In genomic region chr14:22829076-22829660, GRCh38 we compare ENCODE assay signal across 6 cellular contexts. TPM values are rescaled to one million over a fixed set of nuclear protein-coding genes. Genes with fewer than 3 reads are reported as not detected.
DNase-seq lines count a peak whose midpoint lies in the region; ATAC-seq and TF ChIP-seq lines count a peak whose summit lies in the region.
"Not testable (repeated sequence)": the region's sequence is repeated elsewhere in the genome, so short reads cannot be mapped to it uniquely, and the experiment has no call there.

No MANE protein-coding gene starts in this region.

- H3K4ac ChIP-seq in neuronal stem cell (ENCODE audit: low read length): not testable (repeated sequence)

- intact Hi-C loops in body of pancreas (cut with DNase I); left ventricle myocardium inferior (cut with micrococcal nuclease); upper lobe of right lung (cut with DNase I): not testable (repeated sequence)

- not testable (repeated sequence) for H3K36me3 ChIP-seq in H7 (replicated peaks; ENCODE audit: control insufficient read depth, insufficient read depth, low read length); body of pancreas (replicated peaks in 1 of 2; ENCODE audit: insufficient read depth in 1 of 2, low read depth in 2 of 2)
- H3K36me3 ChIP-seq in SK-N-MC (ENCODE audit: insufficient read depth, low read length) (peaks cover 19% of the 10 kb centered on the region), left ventricle myocardium inferior (peaks cover 10% of the 10 kb centered on the region), neuronal stem cell (replicated peaks in 1 of 2; ENCODE audit: control insufficient read depth in 2 of 2, insufficient read depth in 2 of 2, low read length in 2 of 2) (peaks cover 6 to 28% of the 10 kb centered on the region in 2 donors), upper lobe of right lung (peaks cover 12% of the 10 kb centered on the region)

- H3K9me3 ChIP-seq in SK-N-MC (ENCODE audit: low read depth, low read length); body of pancreas; left ventricle myocardium inferior (replicated peaks); neuronal stem cell (replicated peaks in 1 of 2; ENCODE audit: control insufficient read depth in 2 of 2, insufficient read depth in 1 of 2, low read depth in 1 of 2, low read length in 2 of 2); upper lobe of right lung: not testable (repeated sequence)

- H3K14ac ChIP-seq in neuronal stem cell (ENCODE audit: low read length): not testable (repeated sequence)

- H3K9ac ChIP-seq in SK-N-MC (ENCODE audit: insufficient read length): peak overlapping the region; percentile 98
- H3K9ac ChIP-seq in neuronal stem cell (ENCODE audit: low read depth, low read length, poor library complexity): not testable (repeated sequence)

- WGBS in body of pancreas, 2 donors: 69 to 77% methylated on average over 12 of the region's 12 CpGs
- no CpG with 5 or more reads among the region's 12 CpGs for whole genome bisulfite sequencing in neuronal stem cell (ENCODE audit: extremely low coverage in 2 of 2, insufficient read length in 2 of 2, insufficient replicate concordance in 1 of 2), 2 donors

- peaks cover 13% of the 10 kb centered on the region for H3K4me1 ChIP-seq in body of pancreas
- peaks cover 12% of the 10 kb centered on the region for H3K4me1 ChIP-seq in left ventricle myocardium inferior
- not testable (repeated sequence) for H3K4me1 ChIP-seq in neuronal stem cell (ENCODE audit: control insufficient read depth in 2 of 2, insufficient read depth in 1 of 2, low read depth in 1 of 2, low read length in 2 of 2); upper lobe of right lung

- H2BK5ac ChIP-seq in neuronal stem cell (ENCODE audit: low read length): not testable (repeated sequence)

- not testable (repeated sequence) for TF ChIP-seq POLR2A in body of pancreas (IDR thresholded peaks at IDR 0.05)

- H4K8ac ChIP-seq in neuronal stem cell (ENCODE audit: low read depth, low read length): not testable (repeated sequence)

- peak overlapping the region; percentile 92; the same call in 1 of the 2 replicates for H3K4me3 ChIP-seq in H7 (ENCODE audit: insufficient read depth, low read depth, low read length)
- H3K4me3 ChIP-seq in SK-N-MC: peak overlapping the region; percentile 100
- peak overlapping the region in 1 of 2 donors; percentile 96 for H3K4me3 ChIP-seq in body of pancreas
- peak overlapping the region; percentile 98 for H3K4me3 ChIP-seq in left ventricle myocardium inferior
- H3K4me3 ChIP-seq in neuronal stem cell (ENCODE audit: low read length in 2 of 2): peak overlapping the region in 1 of 2 donors; percentile 89
- H3K4me3 ChIP-seq in upper lobe of right lung: peak overlapping the region; percentile 99

- not testable (repeated sequence) for H3K23ac ChIP-seq in neuronal stem cell (ENCODE audit: low read depth, low read length, poor library complexity)

- H3K27ac ChIP-seq in SK-N-MC: peak overlapping the region; percentile 87
- H3K27ac ChIP-seq in body of pancreas: peak overlapping the region in 3 of 4 donors; percentile 68 to 89 (median 82)
- peak overlapping the region; percentile 89 for H3K27ac ChIP-seq in left ventricle myocardium inferior (replicated peaks)
- H3K27ac ChIP-seq in neuronal stem cell (replicated peaks; ENCODE audit: low read length): not testable (repeated sequence)
- peak overlapping the region; percentile 93 for H3K27ac ChIP-seq in upper lobe of right lung

- H2BK15ac ChIP-seq in neuronal stem cell (ENCODE audit: low read length): not testable (repeated sequence)

- not testable (repeated sequence) for H3K18ac ChIP-seq in neuronal stem cell (ENCODE audit: low read length)

- H4K91ac ChIP-seq in neuronal stem cell (ENCODE audit: low read depth, low read length, poor library complexity): not testable (repeated sequence)

- not testable (repeated sequence) for DNase-seq in H7; SK-N-MC (ENCODE audit: low read depth, low spot score); body of pancreas; left ventricle myocardium inferior; neuronal stem cell (ENCODE audit: low spot score); upper lobe of right lung

- H2AFZ ChIP-seq in neuronal stem cell (ENCODE audit: low read length): peak overlapping the region; percentile 97

- H3K4me2 ChIP-seq in neuronal stem cell (ENCODE audit: insufficient read depth, low read length, poor library complexity, severe bottlenecking): peak overlapping the region; percentile 39

- ATAC-seq in body of pancreas: peak; percentile 4
- ATAC-seq in upper lobe of right lung: not testable (repeated sequence)

- not testable (repeated sequence) for H2AK5ac ChIP-seq in neuronal stem cell (ENCODE audit: low read depth, low read length)

- not testable (repeated sequence) for TF ChIP-seq CTCF in body of pancreas (IDR thresholded peaks at IDR 0.05); left ventricle myocardium inferior (IDR thresholded peaks at IDR 0.05; ENCODE audit: borderline replicate concordance); upper lobe of right lung (IDR thresholded peaks at IDR 0.05)

- not testable (repeated sequence) for H3K27me3 ChIP-seq in H7 (ENCODE audit: control insufficient read depth, insufficient read depth, low read length); body of pancreas; left ventricle myocardium inferior (ENCODE audit: low read depth); neuronal stem cell (ENCODE audit: control insufficient read depth in 3 of 3, insufficient read depth in 3 of 3, low read depth in 1 of 3, low read length in 3 of 3); upper lobe of right lung

- not testable (repeated sequence) for H2BK120ac ChIP-seq in neuronal stem cell (ENCODE audit: low read depth, low read length)

- H3K79me1 ChIP-seq in neuronal stem cell (ENCODE audit: low read depth, low read length): not testable (repeated sequence)

- not testable (repeated sequence) for H2BK12ac ChIP-seq in neuronal stem cell (ENCODE audit: low read length)

RNA-seq across cellular contexts. Expression of gene MRPL52, which starts 0.5 kb away (rescaled TPM):
- 80.8 and 86.6 TPM in 2 replicates for total RNA-seq in H7 (2014; rRNA removed; shearing (Covaris generic))
- total RNA-seq in body of pancreas (10 to 100 TPM; 29.3 to 45.1 TPM), left ventricle myocardium inferior (110 TPM), upper lobe of right lung (58.4 TPM)
- polyA plus RNA-seq in neuronal stem cell (2013, experiment 1 of 2): 193 TPM
- polyA plus RNA-seq in neuronal stem cell (2013, experiment 2 of 2): 197 TPM

RNA-seq across cellular contexts. Expression of gene MMP14, which starts 7.2 kb away (rescaled TPM):
- 54.6 and 79.8 TPM in 2 replicates for total RNA-seq in H7 (2014; rRNA removed; shearing (Covaris generic))
- total RNA-seq in body of pancreas: 10 to 100 TPM; 55.3 to 65.3 TPM
- 22.1 TPM for total RNA-seq in left ventricle myocardium inferior
- 34.0 TPM for polyA plus RNA-seq in neuronal stem cell (2013, experiment 1 of 2)
- polyA plus RNA-seq in neuronal stem cell (2013, experiment 2 of 2): 34.3 TPM
- 149 TPM for total RNA-seq in upper lobe of right lung

RNA-seq across cellular contexts. Expression of gene SLC7A7, which starts 13.9 kb away (rescaled TPM):
- total RNA-seq in H7 (2014; rRNA removed; shearing (Covaris generic)): 5.7 and 8.3 TPM in 2 replicates
- total RNA-seq in body of pancreas (10 to 100 TPM in 1 of 2 donors, 1 to 10 TPM in 1; 6.9 to 16.6 TPM), left ventricle myocardium inferior (4.6 TPM), upper lobe of right lung (84.4 TPM)
- 0.60 TPM for polyA plus RNA-seq in neuronal stem cell (2013, experiment 1 of 2)
- polyA plus RNA-seq in neuronal stem cell (2013, experiment 2 of 2): 0.48 TPM

RNA-seq across cellular contexts. Expression of gene LRP10, which starts 42.4 kb away (rescaled TPM):
- total RNA-seq in H7 (2014; rRNA removed; shearing (Covaris generic)): 9.5 and 19.3 TPM in 2 replicates
- total RNA-seq in body of pancreas (10 to 100 TPM; 47.8 to 83.0 TPM), left ventricle myocardium inferior (48.3 TPM), upper lobe of right lung (142 TPM)
- 4.7 TPM for polyA plus RNA-seq in neuronal stem cell (2013, experiment 1 of 2)
- polyA plus RNA-seq in neuronal stem cell (2013, experiment 2 of 2): 4.6 TPM

RNA-seq across cellular contexts. Expression of gene REM2, which starts 53.9 kb away (rescaled TPM):
- total RNA-seq in H7 (2014; rRNA removed; shearing (Covaris generic)): 0.33 and 0.73 TPM in 2 replicates
- total RNA-seq in body of pancreas (not detected), left ventricle myocardium inferior (not detected), upper lobe of right lung (0.41 TPM)
- 1.8 TPM for polyA plus RNA-seq in neuronal stem cell (2013, experiment 1 of 2)
- 1.8 TPM for polyA plus RNA-seq in neuronal stem cell (2013, experiment 2 of 2)
